ENCODE assay signal across 17 cellular contexts in genomic region chr2:136204959-136205358, GRCh38.
"Had no signal": no experiment of that assay in that cellular context is flagged by ENCODE, and none has a peak within 500 bp of the region (broad histone marks: within the 10 kb centered on the region; RNA-seq: fewer than 3 reads in every experiment).

No MANE protein-coding gene starts in this region.

- H3K27ac ChIP-seq: ascending aorta, breast epithelium, pancreas had no signal

- H3K36me3 ChIP-seq: ascending aorta, breast epithelium, gastroesophageal sphincter, heart right ventricle, pancreas had no signal

- H3K4me3 ChIP-seq: ascending aorta, breast epithelium, gastroesophageal sphincter, heart right ventricle, lung, pancreas had no signal

- H3K27me3 Mint-ChIP-seq: activated naive CD8-positive, alpha-beta T cell treated with anti-CD3 and anti-CD28 coated beads, Interleukin-2, amount 50 U/mL, for 24 hours had no signal

- H3K4me1 ChIP-seq: ascending aorta, breast epithelium, gastroesophageal sphincter, pancreas had no signal

- H3K4me3 Mint-ChIP-seq: activated naive CD8-positive, alpha-beta T cell treated with anti-CD3 and anti-CD28 coated beads, Interleukin-2, amount 50 U/mL, for 24 hours; neural crest cell; stimulated activated effector memory CD8-positive, alpha-beta T cell treated with anti-CD3 and anti-CD28 coated beads, Interleukin-12 subunit alpha, Interleukin-12 subunit beta, amount 100 ng/mL, for 72 hours had no signal

- H3K9me3 Mint-ChIP-seq: stimulated activated effector memory CD8-positive, alpha-beta T cell treated with anti-CD3 and anti-CD28 coated beads, Interleukin-12 subunit alpha, Interleukin-12 subunit beta, amount 100 ng/mL, for 72 hours had no signal

- H3K27me3 ChIP-seq: ascending aorta, breast epithelium, gastroesophageal sphincter, pancreas had no signal

- DNase-seq: activated CD4-positive, alpha-beta T cell treated with anti-CD3 and anti-CD28 coated beads for 1 hour; activated CD4-positive, alpha-beta T cell treated with anti-CD3 and anti-CD28 coated beads, Interleukin-2, amount 50 U/mL, for 4 hours; activated naive CD4-positive, alpha-beta T cell; activated naive CD8-positive, alpha-beta T cell treated with anti-CD3 and anti-CD28 coated beads, Interleukin-2, amount 50 U/mL, for 24 hours; activated T-cell treated with anti-CD3 and anti-CD28 coated beads for 4 hours; erythroblast; heart right ventricle; midbrain; pancreas; T1000; trophoblast cell had no signal

- H3K36me3 Mint-ChIP-seq: stimulated activated effector memory CD8-positive, alpha-beta T cell treated with anti-CD3 and anti-CD28 coated beads, Interleukin-12 subunit alpha, Interleukin-12 subunit beta, amount 100 ng/mL, for 72 hours had no signal

- H3K9me3 ChIP-seq: ascending aorta, pancreas had no signal

- H3K27ac Mint-ChIP-seq: stimulated activated effector memory CD8-positive, alpha-beta T cell treated with anti-CD3 and anti-CD28 coated beads, Interleukin-12 subunit alpha, Interleukin-12 subunit beta, amount 100 ng/mL, for 72 hours had no signal
